24 cellular contexts compared by ENCODE assay signal in genomic region chr5:20985754-20986153, GRCh38.
"Had no signal": no experiment of that assay in that cellular context is flagged by ENCODE, and none has a peak within 500 bp of the region (broad histone marks: within the 10 kb centered on the region; RNA-seq: fewer than 3 reads in every experiment).

No MANE protein-coding gene starts in this region.

- DNase-seq: colonic mucosa; cortex of kidney; dermis blood vessel endothelial cell; dorsolateral prefrontal cortex; effector CD4-positive, alpha-beta T cell; effector CD8-positive, alpha-beta T cell; effector memory CD4-positive, alpha-beta T cell; effector memory CD8-positive, alpha-beta T cell; endodermal cell; erythroblast; esophagus squamous epithelium; foreskin fibroblast; foreskin keratinocyte; foreskin melanocyte; gastrocnemius medialis; glutamatergic neuron; head of caudate nucleus; heart left ventricle; heart right ventricle had no signal

- H3K4me1 ChIP-seq: colonic mucosa, esophagus muscularis mucosa, esophagus squamous epithelium, foreskin keratinocyte, gastrocnemius medialis, heart left ventricle, heart right ventricle had no signal

- H3K27me3 Mint-ChIP-seq: dendritic cell treated with granulocyte-macrophage colony-stimulating factor and Interleukin-4, amounts not matched to agents 40 ng/mL and 50 ng/mL, for 4 days; effector memory CD8-positive, alpha-beta T cell had no signal

- H3K27ac Mint-ChIP-seq: dendritic cell treated with granulocyte-macrophage colony-stimulating factor and Interleukin-4, amounts not matched to agents 40 ng/mL and 50 ng/mL, for 4 days; effector memory CD8-positive, alpha-beta T cell; endodermal cell had no signal

- H3K27me3 ChIP-seq: colonic mucosa, dorsolateral prefrontal cortex, esophagus muscularis mucosa, esophagus squamous epithelium, foreskin keratinocyte, gastrocnemius medialis, heart left ventricle, heart right ventricle had no signal

- H3K4me3 Mint-ChIP-seq: dendritic cell treated with granulocyte-macrophage colony-stimulating factor and Interleukin-4, amounts not matched to agents 40 ng/mL and 50 ng/mL, for 4 days; effector memory CD8-positive, alpha-beta T cell; endodermal cell had no signal

- H3K36me3 ChIP-seq: colonic mucosa, esophagus muscularis mucosa, esophagus squamous epithelium, gastrocnemius medialis, heart left ventricle, heart right ventricle had no signal

- H3K27ac ChIP-seq: colonic mucosa, coronary artery, dorsolateral prefrontal cortex, epithelial cell of prostate, esophagus muscularis mucosa, esophagus squamous epithelium, foreskin keratinocyte, gastrocnemius medialis, heart left ventricle, heart right ventricle had no signal

- H3K9me3 ChIP-seq: colonic mucosa, gastrocnemius medialis had no signal

- H3K4me3 ChIP-seq: colonic mucosa, coronary artery, dorsolateral prefrontal cortex, esophagus muscularis mucosa, esophagus squamous epithelium, gastrocnemius medialis, heart left ventricle, heart right ventricle had no signal

- ATAC-seq: effector memory CD8-positive, alpha-beta T cell; esophagus mucosa; foreskin keratinocyte; gastrocnemius medialis; heart left ventricle; heart right ventricle had no signal
